9 cellular contexts compared by ENCODE assay signal in the genomic region with DNA sequence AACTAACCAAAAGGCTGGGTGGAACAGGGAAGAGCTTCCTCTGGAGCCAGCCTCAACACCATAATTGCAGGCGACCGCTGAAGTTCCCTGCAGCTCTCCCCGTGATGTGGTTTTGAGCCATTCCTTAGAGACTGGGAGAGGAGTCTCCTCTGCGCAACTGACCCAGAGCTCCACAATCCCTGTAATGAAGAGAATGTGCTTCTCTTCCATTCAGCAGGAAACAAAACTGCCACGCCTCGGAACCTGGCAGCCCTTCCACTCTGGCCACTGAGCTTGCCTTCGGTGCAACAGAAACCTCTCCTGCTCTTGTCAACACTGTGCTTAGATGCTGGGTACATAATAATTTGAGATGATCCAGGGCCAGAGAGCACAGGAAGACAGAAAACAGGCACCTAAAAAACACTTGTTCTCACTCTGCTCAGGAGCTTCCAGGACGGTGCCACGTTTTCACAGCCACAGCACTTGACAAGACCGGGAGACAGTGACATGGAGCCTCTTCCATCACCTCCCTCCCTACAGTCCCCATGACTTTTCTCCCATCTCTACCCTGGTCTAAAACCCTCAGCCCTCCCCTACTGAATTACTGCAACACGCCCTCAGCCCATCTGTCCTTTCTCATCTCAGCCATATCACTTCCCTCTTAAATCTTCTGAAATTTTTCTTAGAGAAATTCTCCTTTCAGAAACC.
DNase-seq lines count a peak whose midpoint lies in the region; ATAC-seq and TF ChIP-seq lines count a peak whose summit lies in the region.
"Had no signal": no experiment of that assay in that cellular context is flagged by ENCODE, and none has a peak within 500 bp of the region (broad histone marks: within the 10 kb centered on the region; RNA-seq: fewer than 3 reads in every experiment).

No MANE protein-coding gene starts in this region.

- no peak for TF ChIP-seq POLR2A in stomach (IDR thresholded peaks at IDR 0.05)

- H3K9me3 Mint-ChIP-seq in activated naive CD8-positive, alpha-beta T cell treated with anti-CD3 and anti-CD28 coated beads, Interleukin-2, amount 50 U/mL, for 24 hours, result no peaks in the 10 kb centered on the region
- H3K9me3 Mint-ChIP-seq in activated CD4-positive, alpha-beta T cell treated with anti-CD3 and anti-CD28 coated beads, Interleukin-2, amount 10 ng/mL, durations not matched to agents 24 days and 14 days, result no peaks in the 10 kb centered on the region
- H3K9me3 Mint-ChIP-seq: activated naive CD4-positive, alpha-beta T cell treated with anti-CD3 and anti-CD28 coated beads, Interleukin-2, amount 10 ng/mL, durations not matched to agents 7 days and 5 days had no signal

- H3K27me3 Mint-ChIP-seq in activated naive CD8-positive, alpha-beta T cell treated with anti-CD3 and anti-CD28 coated beads, Interleukin-2, amount 50 U/mL, for 24 hours, result no peaks in the 10 kb centered on the region
- H3K27me3 Mint-ChIP-seq in activated CD4-positive, alpha-beta T cell treated with anti-CD3 and anti-CD28 coated beads, Interleukin-2, amount 10 ng/mL, durations not matched to agents 24 days and 14 days, result no peaks in the 10 kb centered on the region

- no peaks in the 10 kb centered on the region for H3K9me3 ChIP-seq in stomach

- no peaks in the 10 kb centered on the region for H3K4me1 Mint-ChIP-seq in activated naive CD8-positive, alpha-beta T cell treated with anti-CD3 and anti-CD28 coated beads, Interleukin-2, amount 50 U/mL, for 24 hours
- no peaks in the 10 kb centered on the region for H3K4me1 Mint-ChIP-seq in activated CD4-positive, alpha-beta T cell treated with anti-CD3 and anti-CD28 coated beads, Interleukin-2, amount 10 ng/mL, durations not matched to agents 24 days and 14 days
- H3K4me1 Mint-ChIP-seq: activated naive CD4-positive, alpha-beta T cell treated with anti-CD3 and anti-CD28 coated beads, Interleukin-2, amount 10 ng/mL, durations not matched to agents 7 days and 5 days had no signal

- H3K27me3 ChIP-seq in stomach, result no peaks in the 10 kb centered on the region

- no peak overlapping the region for H3K27ac Mint-ChIP-seq in activated naive CD8-positive, alpha-beta T cell treated with anti-CD3 and anti-CD28 coated beads, Interleukin-2, amount 50 U/mL, for 24 hours
- H3K27ac Mint-ChIP-seq in activated CD4-positive, alpha-beta T cell treated with anti-CD3 and anti-CD28 coated beads, Interleukin-2, amount 10 ng/mL, durations not matched to agents 24 days and 14 days, result no peak overlapping the region
- H3K27ac Mint-ChIP-seq: activated naive CD4-positive, alpha-beta T cell treated with anti-CD3 and anti-CD28 coated beads, Interleukin-2, amount 10 ng/mL, durations not matched to agents 7 days and 5 days had no signal

- TF ChIP-seq CTCF in stomach (IDR thresholded peaks at IDR 0.05), result no peak

- peak overlapping the region in 1 of 4 donors; percentile 3 for H3K4me3 ChIP-seq in stomach

- no peak for TF ChIP-seq EP300 in stomach (IDR thresholded peaks at IDR 0.05)

- intact Hi-C loops in stomach (cut with DNase I; ENCODE audit: low total_unique reads), result loop anchor here (10.0 kb wide), 1 partner anchor 125 kb away; the partner anchor contains the start of gene MYO10
- intact Hi-C loops in activated CD4-positive, alpha-beta T cell treated with anti-CD3 and anti-CD28 coated beads, Interleukin-2, amount 10 ng/mL, durations not matched to agents 24 days and 14 days (cut with micrococcal nuclease), result no loop called here

- H3K36me3 Mint-ChIP-seq in activated naive CD8-positive, alpha-beta T cell treated with anti-CD3 and anti-CD28 coated beads, Interleukin-2, amount 50 U/mL, for 24 hours (ENCODE audit: low read depth), result no peaks in the 10 kb centered on the region
- no peaks in the 10 kb centered on the region for H3K36me3 Mint-ChIP-seq in activated CD4-positive, alpha-beta T cell treated with anti-CD3 and anti-CD28 coated beads, Interleukin-2, amount 10 ng/mL, durations not matched to agents 24 days and 14 days (ENCODE audit: low read depth)
- H3K36me3 Mint-ChIP-seq: activated naive CD4-positive, alpha-beta T cell treated with anti-CD3 and anti-CD28 coated beads, Interleukin-2, amount 10 ng/mL, durations not matched to agents 7 days and 5 days had no signal

- no peak overlapping the region for H3K4me3 Mint-ChIP-seq in activated naive CD8-positive, alpha-beta T cell treated with anti-CD3 and anti-CD28 coated beads, Interleukin-2, amount 50 U/mL, for 24 hours
- no peak overlapping the region for H3K4me3 Mint-ChIP-seq in activated CD4-positive, alpha-beta T cell treated with anti-CD3 and anti-CD28 coated beads, Interleukin-2, amount 10 ng/mL, durations not matched to agents 24 days and 14 days
- H3K4me3 Mint-ChIP-seq: activated naive CD4-positive, alpha-beta T cell treated with anti-CD3 and anti-CD28 coated beads, Interleukin-2, amount 10 ng/mL, durations not matched to agents 7 days and 5 days had no signal

- H3K4me1 ChIP-seq in stomach, result peaks cover 22 to 54% (median 28%) of the 10 kb centered on the region in 4 donors

- WGBS in stomach, 5 donors, result 35 to 52% (median 40%) methylated on average over 11 of the region's 11 CpGs

- no peak for ATAC-seq in HG03432 (IDR thresholded peaks at IDR 0.05; ENCODE audit: unreplicated experiment)
- ATAC-seq in activated naive CD8-positive, alpha-beta T cell treated with anti-CD3 and anti-CD28 coated beads, Interleukin-2, amount 50 U/mL, for 24 hours, result no peak

- peak; percentile 28 for DNase-seq in HT-29 (ENCODE audit: low spot score)
- DNase-seq in astrocyte of the hippocampus (ENCODE audit: low read depth, low spot score), result peak; percentile 93
- peak; percentile 85 for DNase-seq in islet precursor cell
- DNase-seq in stomach, result peak; percentile 68
- no peak for DNase-seq in activated naive CD8-positive, alpha-beta T cell treated with anti-CD3 and anti-CD28 coated beads, Interleukin-2, amount 50 U/mL, for 24 hours
- no peak for DNase-seq in activated T-cell treated with anti-CD3 and anti-CD28 coated beads, Interleukin-2, amount 50 U/mL, for 1 hour
- no peak for DNase-seq in activated CD4-positive, alpha-beta T cell treated with anti-CD3 and anti-CD28 coated beads, Interleukin-2, amount 10 ng/mL, durations not matched to agents 24 days and 14 days
- DNase-seq: activated naive CD4-positive, alpha-beta T cell treated with anti-CD3 and anti-CD28 coated beads, Interleukin-2, amount 10 ng/mL, durations not matched to agents 7 days and 5 days had no signal

- no peaks in the 10 kb centered on the region for H3K36me3 ChIP-seq in stomach

- peak overlapping the region in 4 of 5 donors; percentile 19 to 66 (median 44) for H3K27ac ChIP-seq in stomach

Comparison
In these comparisons a context has a peak if more than half of its experiments do, and no peak if none do; other contexts are left out.
1. DNase-seq: peak in HT-29 (single experiment), astrocyte of the hippocampus (single experiment), islet precursor cell (single experiment) and stomach (single experiment); none in activated naive CD8-positive, alpha-beta T cell treated with anti-CD3 and anti-CD28 coated beads, Interleukin-2, amount 50 U/mL, for 24 hours (single experiment), activated T-cell treated with anti-CD3 and anti-CD28 coated beads, Interleukin-2, amount 50 U/mL, for 1 hour (single experiment) and activated CD4-positive, alpha-beta T cell treated with anti-CD3 and anti-CD28 coated beads, Interleukin-2, amount 10 ng/mL, durations not matched to agents 24 days and 14 days (single experiment).